11 cellular contexts compared by ENCODE assay signal in genomic region chr10:19629559-19629958, GRCh38.
A peak's percentile ranks its signal among the peaks of the same experiment; 100 is the strongest.
DNase-seq lines count a peak whose midpoint lies in the region; ATAC-seq and TF ChIP-seq lines count a peak whose summit lies in the region.
"Had no signal": no experiment of that assay in that cellular context is flagged by ENCODE, and none has a peak within 500 bp of the region (broad histone marks: within the 10 kb centered on the region; RNA-seq: fewer than 3 reads in every experiment).

No MANE protein-coding gene starts in this region.

- H3K36me3 ChIP-seq in psoas muscle (ENCODE audit: insufficient read depth in 1 of 2, low read depth in 1 of 2) (no peaks in the 10 kb centered on the region), Caco-2 (ENCODE audit: control insufficient read depth, insufficient read depth, low read length) (no peaks in the 10 kb centered on the region)

- H3K27me3 ChIP-seq in psoas muscle (ENCODE audit: insufficient read depth in 3 of 3, low read length in 2 of 3) (no peaks in the 10 kb centered on the region), Caco-2 (replicated peaks; ENCODE audit: control insufficient read depth, insufficient read depth, low read length) (no peaks in the 10 kb centered on the region)

- H3K4me3 Mint-ChIP-seq in CD14-positive monocyte (no peak overlapping the region), Caco-2 (ENCODE audit: unreplicated experiment) (no peak overlapping the region), progenitor cell of endocrine pancreas (ENCODE audit: low read depth) (no peak overlapping the region)

- no peaks in the 10 kb centered on the region for H3K9me3 ChIP-seq in psoas muscle
- H3K9me3 ChIP-seq in Caco-2, result no peaks in the 10 kb centered on the region

- POLR2A ChIA-PET in Caco-2 (lab: Charles Lee), result no interaction called here

- TF ChIP-seq CTCF in CD14-positive monocyte (IDR thresholded peaks at IDR 0.05) (no peak), psoas muscle (IDR thresholded peaks at IDR 0.05) (peak; percentile 8), Caco-2 (IDR thresholded peaks at IDR 0.05; ENCODE audit: insufficient read depth in 1 of 2, low read depth in 1 of 2, low read length in 1 of 2, severe bottlenecking in 1 of 2, unreplicated experiment in 1 of 2) (no peak), progenitor cell of endocrine pancreas (IDR thresholded peaks at IDR 0.05; ENCODE audit: unreplicated experiment) (no peak)

- peak overlapping the region; percentile 39 for H3K27ac ChIP-seq in psoas muscle
- H3K27ac ChIP-seq: KMS-11 had no signal

- H3K36me3 Mint-ChIP-seq in CD14-positive monocyte (no peaks in the 10 kb centered on the region), Caco-2 (ENCODE audit: insufficient read depth, unreplicated experiment) (no peaks in the 10 kb centered on the region), progenitor cell of endocrine pancreas (ENCODE audit: insufficient read depth) (no peaks in the 10 kb centered on the region)

- H3K4me1 Mint-ChIP-seq in CD14-positive monocyte, result peaks cover 14% of the 10 kb centered on the region
- H3K4me1 Mint-ChIP-seq in Caco-2 (ENCODE audit: low read depth, unreplicated experiment), result no peaks in the 10 kb centered on the region
- H3K4me1 Mint-ChIP-seq in progenitor cell of endocrine pancreas (ENCODE audit: low read depth), result no peaks in the 10 kb centered on the region

- ATAC-seq in psoas muscle, result peak; percentile 46 to 74 (median 68)
- ATAC-seq in HG02973 (IDR thresholded peaks at IDR 0.05; ENCODE audit: unreplicated experiment), result no peak
- no peak for ATAC-seq in GM18498 (IDR thresholded peaks at IDR 0.05; ENCODE audit: unreplicated experiment)

- no TSS peak for BruUV-seq in Caco-2 (replicated peaks; lab: Mats Ljungman, UMichigan)

- no peak for DNase-seq in CD14-positive monocyte (ENCODE audit: low spot score)
- DNase-seq in anterior cingulate cortex (lab: John Stamatoyannopoulos, UW), result peak in 50 of 58 donors; percentile 1 to 79 (median 37)
- peak; percentile 55 to 75 for DNase-seq in hippocampal formation (lab: John Stamatoyannopoulos, UW)
- peak; percentile 68 to 75 for DNase-seq in psoas muscle
- DNase-seq in Caco-2, result no peak
- no peak for DNase-seq in progenitor cell of endocrine pancreas (ENCODE audit: low spot score, unreplicated experiment)
- DNase-seq: activated gamma-delta T cell, T-helper 1 cell had no signal

- H3K4me1 ChIP-seq in psoas muscle, result no peaks in the 10 kb centered on the region
- H3K4me1 ChIP-seq in Caco-2, result no peaks in the 10 kb centered on the region

- H3K4me3 ChIP-seq in psoas muscle (no peak overlapping the region), Caco-2 (ENCODE audit: low read depth, low read length) (no peak overlapping the region)

- H3K9me3 Mint-ChIP-seq in CD14-positive monocyte, result no peaks in the 10 kb centered on the region
- H3K9me3 Mint-ChIP-seq in Caco-2 (ENCODE audit: unreplicated experiment), result peaks cover 8% of the 10 kb centered on the region
- H3K9me3 Mint-ChIP-seq in progenitor cell of endocrine pancreas (ENCODE audit: low read depth), result no peaks in the 10 kb centered on the region

- intact Hi-C loops in CD14-positive monocyte (cut with micrococcal nuclease), result no loop called here
- intact Hi-C loops in psoas muscle (cut with DNase I), result no loop called here
- intact Hi-C loops in Caco-2 (cut with micrococcal nuclease; ENCODE audit: unreplicated experiment), result no loop called here

- CTCF ChIA-PET in Caco-2 (lab: Charles Lee), result no interaction called here

- peak overlapping the region in 4 of 7 donors; percentile 4 to 72 (median 42) for H3K27ac Mint-ChIP-seq in CD14-positive monocyte
- no peak overlapping the region for H3K27ac Mint-ChIP-seq in Caco-2 (ENCODE audit: unreplicated experiment)
- no peak overlapping the region for H3K27ac Mint-ChIP-seq in progenitor cell of endocrine pancreas

- H3K27me3 Mint-ChIP-seq in CD14-positive monocyte (ENCODE audit: low read depth in 3 of 3), result peaks cover 0 to 3% (median 1%) of the 10 kb centered on the region in 3 donors
- H3K27me3 Mint-ChIP-seq in Caco-2 (ENCODE audit: insufficient read depth, unreplicated experiment), result no peaks in the 10 kb centered on the region
- H3K27me3 Mint-ChIP-seq in progenitor cell of endocrine pancreas, result no peaks in the 10 kb centered on the region

- WGBS in psoas muscle, 3 donors, result 32 to 41% (median 39%) methylated on average over 6 of the region's 6 CpGs

Comparison
In these comparisons a context has a peak if more than half of its experiments do, and no peak if none do; other contexts are left out.
1. DNase-seq: peak in anterior cingulate cortex (50 of 58), hippocampal formation (2 of 2) and psoas muscle (2 of 2); none in CD14-positive monocyte (single experiment), Caco-2 (0 of 2) and progenitor cell of endocrine pancreas (single experiment).
2. H3K27ac Mint-ChIP-seq: peak in CD14-positive monocyte (4 of 7); none in Caco-2 (single experiment) and progenitor cell of endocrine pancreas (single experiment).
3. ATAC-seq: peak in psoas muscle (4 of 4); none in HG02973 (single experiment) and GM18498 (single experiment).